ENCODE assay signal across 33 cellular contexts in genomic region chr9:134336924-134337323, GRCh38. TPM values are rescaled to one million over a fixed set of nuclear protein-coding genes. Genes with fewer than 3 reads are reported as not detected.
DNase-seq lines count a peak whose midpoint lies in the region; ATAC-seq, FAIRE-seq and TF ChIP-seq lines count a peak whose summit lies in the region.
"Had no signal": no experiment of that assay in that cellular context is flagged by ENCODE, and none has a peak within 500 bp of the region (broad histone marks: within the 10 kb centered on the region; RNA-seq: fewer than 3 reads in every experiment).

No MANE protein-coding gene starts in this region.

- H3K36me3 ChIP-seq in HEK293 (ENCODE audit: control insufficient read depth in 2 of 2, insufficient read depth in 1 of 2, low read length in 2 of 2) = no peaks in the 10 kb centered on the region
- H3K36me3 ChIP-seq in small intestine (ENCODE audit: control insufficient read depth in 2 of 2, insufficient read depth in 2 of 2, low read length in 2 of 2) = no peaks in the 10 kb centered on the region
- H3K36me3 ChIP-seq: BE2C, right atrium auricular region, upper lobe of right lung had no signal

- ATAC-seq in effector memory CD8-positive, alpha-beta T cell (replicated peaks) = no peak
- ATAC-seq: left ventricle myocardium superior, natural killer cell, Panc1, upper lobe of right lung had no signal

- H3K36me3 Mint-ChIP-seq in brain = no peaks in the 10 kb centered on the region
- no peaks in the 10 kb centered on the region for H3K36me3 Mint-ChIP-seq in nephron (ENCODE audit: low read depth)
- no peaks in the 10 kb centered on the region for H3K36me3 Mint-ChIP-seq in effector memory CD8-positive, alpha-beta T cell (ENCODE audit: insufficient read depth)
- H3K36me3 Mint-ChIP-seq: activated naive CD4-positive, alpha-beta T cell treated with anti-CD3 and anti-CD28 coated beads, Interleukin-2, amount 50 U/mL, for 24 hours; natural killer cell had no signal

- H3K4me3 ChIP-seq in HEK293 (ENCODE audit: low read depth, low read length) (no peak overlapping the region), small intestine (ENCODE audit: low read depth in 1 of 2, low read length in 2 of 2) (peak overlapping the region in 1 of 2 donors; percentile 32)
- H3K4me3 ChIP-seq: right atrium auricular region, upper lobe of right lung had no signal

- CTCF ChIA-PET in HEK293 (lab: Yijun Ruan, JAX) = interaction anchor here (0.6 kb wide), 1 partner anchor 141 kb away, joined by 4 read pairs; no protein-coding TSS in a partner anchor

- 66 to 71% (median 67%) methylated on average over 8 of the region's 8 CpGs for WGBS in small intestine, 3 donors

- no peak overlapping the region for H3K27ac ChIP-seq in HEK293 (ENCODE audit: extremely low read depth, low read depth, low read length)
- peak overlapping the region; percentile 84 to 94 for H3K27ac ChIP-seq in small intestine (ENCODE audit: low read depth in 1 of 2, low read length in 1 of 2)
- H3K27ac ChIP-seq: HL-60, parathyroid adenoma, upper lobe of right lung, WERI-Rb-1 had no signal

- TF ChIP-seq CTCF in HEK293 (tag by site-specific recombination; IDR thresholded peaks at IDR 0.05) (no peak), brain (conservative IDR thresholded peaks at IDR 0.05) (no peak), nephron (IDR thresholded peaks at IDR 0.05; ENCODE audit: unreplicated experiment in 3 of 3) (no peak)

- H3K27ac Mint-ChIP-seq in brain = peak overlapping the region; percentile 16 to 90 (median 75)
- H3K27ac Mint-ChIP-seq in nephron = peak overlapping the region in 2 of 3 experiments; percentile 70 to 80
- H3K27ac Mint-ChIP-seq in effector memory CD8-positive, alpha-beta T cell = peak overlapping the region in 1 of 2 donors; percentile 16
- H3K27ac Mint-ChIP-seq: natural killer cell had no signal

- POLR2A ChIA-PET in HEK293 (lab: Yijun Ruan, JAX) = no interaction called here

- no peak for TF ChIP-seq POLR2A in GM12892 (IDR thresholded peaks at IDR 0.05; ENCODE audit: low read depth, low read length)

- H3K27me3 Mint-ChIP-seq in brain (no peaks in the 10 kb centered on the region), nephron (ENCODE audit: low read depth) (peaks cover 7% of the 10 kb centered on the region)
- no peaks in the 10 kb centered on the region for H3K27me3 Mint-ChIP-seq in effector memory CD8-positive, alpha-beta T cell
- H3K27me3 Mint-ChIP-seq: activated naive CD4-positive, alpha-beta T cell treated with anti-CD3 and anti-CD28 coated beads, Interleukin-2, amount 50 U/mL, for 24 hours had no signal

- H3K9me3 ChIP-seq in HEK293 (ENCODE audit: control insufficient read depth, insufficient read depth, low read depth, low read length) (no peaks in the 10 kb centered on the region), small intestine (ENCODE audit: control insufficient read depth, low read depth) (no peaks in the 10 kb centered on the region)
- H3K9me3 ChIP-seq: BE2C, right atrium auricular region, upper lobe of right lung had no signal

- H3K4me3 Mint-ChIP-seq in brain (no peak overlapping the region), nephron (no peak overlapping the region)
- H3K4me3 Mint-ChIP-seq in effector memory CD8-positive, alpha-beta T cell = no peak overlapping the region
- H3K4me3 Mint-ChIP-seq: activated naive CD4-positive, alpha-beta T cell treated with anti-CD3 and anti-CD28 coated beads, Interleukin-2, amount 50 U/mL, for 24 hours; natural killer cell had no signal

- H3K4me1 Mint-ChIP-seq in brain (peaks cover 55% of the 10 kb centered on the region), nephron (peaks cover 31% of the 10 kb centered on the region)
- peaks cover 7 to 14% of the 10 kb centered on the region in 2 donors for H3K4me1 Mint-ChIP-seq in effector memory CD8-positive, alpha-beta T cell (ENCODE audit: low read depth in 2 of 2)

- no peaks in the 10 kb centered on the region for H3K4me1 ChIP-seq in HEK293 (ENCODE audit: control insufficient read depth, insufficient read depth, low read length)
- peaks cover 29 to 39% of the 10 kb centered on the region in 2 donors for H3K4me1 ChIP-seq in small intestine (ENCODE audit: control insufficient read depth in 2 of 2, insufficient read depth in 1 of 2, low read depth in 1 of 2, low read length in 1 of 2)

- FAIRE-seq in small intestine (lab: Jason Lieb, UNC) (no peak), GM12892 (lab: Jason Lieb, UNC) (no peak)
- FAIRE-seq: keratinocyte had no signal

- DNase-seq in small intestine (no peak), NCI-H1048 (lab: John Stamatoyannopoulos, UW) (no peak), GM12892 (ENCODE audit: insufficient read length) (no peak), mesenteric fat pad (ENCODE audit: low spot score) (no peak)
- no peak for DNase-seq in effector memory CD8-positive, alpha-beta T cell
- DNase-seq: activated CD4-positive, alpha-beta T cell treated with anti-CD3 and anti-CD28 coated beads for 48 hours; activated CD8-positive, alpha-beta memory T cell treated with anti-CD3 and anti-CD28 coated beads for 24 hours; activated T-cell treated with anti-CD3 and anti-CD28 coated beads for 4 hours; amygdala; BE2C; DMS153; effector memory CD4-positive, alpha-beta T cell; H7; left ventricle myocardium superior; natural killer cell; NCI-H1417; NCI-H2029 treated with DMSO at 0.1 percent for 48 hours; NCI-H69; SIG-M5; stimulated activated CD4-positive, alpha-beta T cell treated with anti-CD3 and anti-CD28 coated beads, Interleukin-4, amount 100 ng/mL, for 1 hour; SW 1271; T1000; upper lobe of right lung; WERI-Rb-1 had no signal

- H3K9me3 Mint-ChIP-seq in brain = no peaks in the 10 kb centered on the region
- H3K9me3 Mint-ChIP-seq in nephron = no peaks in the 10 kb centered on the region
- H3K9me3 Mint-ChIP-seq in effector memory CD8-positive, alpha-beta T cell = no peaks in the 10 kb centered on the region
- H3K9me3 Mint-ChIP-seq: activated naive CD4-positive, alpha-beta T cell treated with anti-CD3 and anti-CD28 coated beads, Interleukin-2, amount 50 U/mL, for 24 hours; natural killer cell had no signal

- H3K27me3 ChIP-seq in small intestine (ENCODE audit: control insufficient read depth in 2 of 2, insufficient read depth in 2 of 2, low read length in 2 of 2) = no peaks in the 10 kb centered on the region
- H3K27me3 ChIP-seq: BE2C, right atrium auricular region, upper lobe of right lung had no signal

TF ChIP-seq in HEK293, 187 proteins besides CTCF, POLR2A, EP300 and RAD21:
- peak; percentile 29; the same call in 1 of the 2 replicates for TF ChIP-seq GLIS1 (tag by site-specific recombination; IDR thresholded peaks at IDR 0.05)
- 0 out of 2 replicates have a peak, but pooled peaks have one; percentile 16 for TF ChIP-seq GLIS2 (tag by site-specific recombination; IDR thresholded peaks at IDR 0.05)
- TF ChIP-seq ZEB2 (tag by site-specific recombination; IDR thresholded peaks at IDR 0.05) = no peak
- TF ChIP-seq ZNF48 (tag by site-specific recombination; IDR thresholded peaks at IDR 0.05) = no peak
- TF ChIP-seq ZNF133 (tag by site-specific recombination; IDR thresholded peaks at IDR 0.05) = no peak
- TF ChIP-seq IKZF3 (tag by site-specific recombination; IDR thresholded peaks at IDR 0.05) = no peak
- TF ChIP-seq ZNF239 (tag by site-specific recombination; IDR thresholded peaks at IDR 0.05) = no peak
- TF ChIP-seq PRDM6 (tag by site-specific recombination; IDR thresholded peaks at IDR 0.05) = no peak
- TF ChIP-seq REST (tag by site-specific recombination; IDR thresholded peaks at IDR 0.05) = peak; percentile 80

RNA-seq across cellular contexts. Expression of gene RXRA, which starts 10.7 kb away (rescaled TPM):
- 29.9 TPM for polyA plus RNA-seq in brain (ENCODE audit: insufficient read depth, low read depth, low replicate concordance)
- polyA plus RNA-seq in small intestine = 10 to 100 TPM; 30.8 to 48.3 (median 34.7) TPM
- 19.7 TPM for polyA plus RNA-seq in GM12892 (2012; ENCODE audit: missing spikeins)
- total RNA-seq in mesenteric fat pad = 129 TPM
